8 cellular contexts compared by ENCODE assay signal in the genomic region with DNA sequence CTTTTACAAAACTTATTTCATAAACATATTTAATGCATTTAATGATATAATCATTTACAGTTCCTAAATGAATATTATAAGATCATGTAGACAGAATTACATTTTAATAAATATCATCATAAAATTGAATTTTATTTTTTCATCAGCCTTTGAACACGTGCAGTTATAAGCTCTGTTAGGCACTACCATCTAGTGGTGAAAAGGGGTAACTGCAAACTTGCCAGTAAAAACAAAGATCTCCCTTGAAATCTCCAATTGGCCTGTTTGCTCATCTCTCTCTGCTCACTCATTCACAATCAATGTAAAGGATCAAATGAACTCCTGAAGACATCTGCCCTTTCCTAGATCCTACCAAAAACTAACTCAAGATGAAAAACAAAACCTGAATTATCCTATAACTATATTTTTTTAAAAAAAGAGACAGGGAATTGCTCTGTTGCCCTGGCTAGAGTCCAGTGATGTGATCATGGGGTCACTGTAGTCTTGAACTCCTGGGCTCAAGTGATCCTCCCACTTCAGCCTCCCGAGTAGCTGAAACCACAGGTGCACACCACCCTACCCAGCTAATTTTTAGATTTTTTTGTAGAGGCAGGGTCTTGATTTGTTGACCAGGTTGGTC. TPM values are rescaled to one million over a fixed set of nuclear protein-coding genes. Genes with fewer than 3 reads are reported as not detected.
DNase-seq lines count a peak whose midpoint lies in the region; ATAC-seq, FAIRE-seq and TF ChIP-seq lines count a peak whose summit lies in the region.

No MANE protein-coding gene starts in this region.

- ATAC-seq in T-helper 17 cell: peak; percentile 86
- ATAC-seq in mucosa of descending colon: peak; percentile 76
- no peak for ATAC-seq in GM18519 (IDR thresholded peaks at IDR 0.05; ENCODE audit: low FRiP score, unreplicated experiment)
- ATAC-seq in GM21526 (IDR thresholded peaks at IDR 0.05; ENCODE audit: low FRiP score, unreplicated experiment): no peak

- H3K9me3 ChIP-seq in T-helper 17 cell (ENCODE audit: control insufficient read depth, low read length, poor library complexity, severe bottlenecking) (no peaks in the 10 kb centered on the region), mucosa of descending colon (no peaks in the 10 kb centered on the region)

- TF ChIP-seq CTCF in AG04449 (IDR thresholded peaks at IDR 0.05; ENCODE audit: insufficient read depth, low read length, missing control alignments): peak; percentile 70
- peak; percentile 91 for TF ChIP-seq CTCF in endothelial cell (IDR thresholded peaks at IDR 0.05; ENCODE audit: unreplicated experiment)
- TF ChIP-seq CTCF in mucosa of descending colon (IDR thresholded peaks at IDR 0.05): peak; percentile 80

- H3K36me3 Mint-ChIP-seq in T-helper 17 cell (ENCODE audit: low read depth): peaks cover 2% of the 10 kb centered on the region
- peaks cover 7% of the 10 kb centered on the region for H3K36me3 Mint-ChIP-seq in endothelial cell (ENCODE audit: low read depth, unreplicated experiment)

- DNase-seq in AG04449 (ENCODE audit: low read depth, low spot score): no peak
- peak; percentile 66 for DNase-seq in NCI-H1105 treated with DMSO at 0.1 percent for 48 hours (lab: John Stamatoyannopoulos, UW)
- DNase-seq in T-helper 17 cell: peak in 1 of 3 donors; percentile 16
- DNase-seq in endothelial cell (ENCODE audit: low spot score): peak; percentile 41
- peak in 1 of 3 donors; percentile 54 for DNase-seq in mucosa of descending colon

- H3K36me3 ChIP-seq in mucosa of descending colon (ENCODE audit: low read depth): no peaks in the 10 kb centered on the region

- CTCF ChIA-PET in AG04449 (lab: Yijun Ruan, JAX): interaction anchor here (0.6 to 4.5 kb wide), 25 partner anchors 8 to 717 kb away, joined by 3 to 36 read pairs (median 6); partner anchors contain the start of gene NDRG3

- H3K27me3 Mint-ChIP-seq in T-helper 17 cell: no peaks in the 10 kb centered on the region
- H3K27me3 Mint-ChIP-seq in endothelial cell (ENCODE audit: unreplicated experiment): no peaks in the 10 kb centered on the region

- H3K27ac Mint-ChIP-seq in T-helper 17 cell (no peak overlapping the region), endothelial cell (ENCODE audit: unreplicated experiment) (no peak overlapping the region)

- no peak overlapping the region for H3K4me3 ChIP-seq in AG04449 (ENCODE audit: low read depth, low read length)
- H3K4me3 ChIP-seq in mucosa of descending colon: no peak overlapping the region

- intact Hi-C loops in mucosa of descending colon (cut with DNase I, micrococcal nuclease): no loop called here

- no peaks in the 10 kb centered on the region for H3K4me1 ChIP-seq in mucosa of descending colon (ENCODE audit: low read depth)

- FAIRE-seq in G401.6 (lab: Jason Lieb, UNC): peak; percentile 97

- POLR2A ChIA-PET in AG04449 (lab: Yijun Ruan, JAX): no interaction called here

- no peaks in the 10 kb centered on the region for H3K9me3 Mint-ChIP-seq in endothelial cell (ENCODE audit: unreplicated experiment)

- H3K4me3 Mint-ChIP-seq in T-helper 17 cell (peak overlapping the region; percentile 41), endothelial cell (ENCODE audit: unreplicated experiment) (no peak overlapping the region)

- peaks cover 8% of the 10 kb centered on the region for H3K4me1 Mint-ChIP-seq in T-helper 17 cell
- peaks cover 7% of the 10 kb centered on the region for H3K4me1 Mint-ChIP-seq in endothelial cell (ENCODE audit: unreplicated experiment)

RNA-seq across cellular contexts. Expression of gene SAMHD1, which starts 31.7 kb away (rescaled TPM):
- 100 to 1,000 TPM; 275 to 286 TPM for total RNA-seq in T-helper 17 cell
- 58.1 TPM for total RNA-seq in endothelial cell (ENCODE audit: unreplicated experiment)
- total RNA-seq in mucosa of descending colon: 100 to 1,000 TPM in 1 of 3 donors, 10 to 100 TPM in 2; 24.1 to 110 (median 48.6) TPM

RNA-seq across cellular contexts. Expression of gene TLDC2, which starts 43.9 kb away (rescaled TPM):
- total RNA-seq in T-helper 17 cell (not detected), endothelial cell (ENCODE audit: unreplicated experiment) (not detected), mucosa of descending colon (10 to 100 TPM; 11.6 to 35.0 (median 30.0) TPM)

Comparison
In these comparisons a context has a peak if more than half of its experiments do, and no peak if none do; other contexts are left out.
1. ATAC-seq: peak in T-helper 17 cell (single experiment) and mucosa of descending colon (single experiment); none in GM18519 (single experiment) and GM21526 (single experiment).
2. RNA of gene TLDC2, which starts 43.9 kb away (total RNA-seq): 11.6 to 35.0 TPM in mucosa of descending colon; not detected in T-helper 17 cell and not detected in endothelial cell (single experiment); every median in the first group is over 10 times any median in the second.
3. Peak in every context shown above with its lines, with median percentiles within 50 percentile points of each other: CTCF ChIP-seq.